ENCODE assay signal across 8 cellular contexts in genomic region chr6:133951227-133951626, GRCh38. TPM values are rescaled to one million over a fixed set of nuclear protein-coding genes. Genes with fewer than 3 reads are reported as not detected.
A peak's percentile ranks its signal among the peaks of the same experiment; 100 is the strongest.
DNase-seq lines count a peak whose midpoint lies in the region; ATAC-seq and TF ChIP-seq lines count a peak whose summit lies in the region.

No MANE protein-coding gene starts in this region.

- H3K9me1 ChIP-seq in IMR-90 (ENCODE audit: insufficient read depth, low read length), result peaks cover 9% of the 10 kb centered on the region; the same call in 1 of the 2 replicates

- peak overlapping the region; percentile 9; the same call in 1 of the 2 replicates for H2AK5ac ChIP-seq in IMR-90 (ENCODE audit: low read depth, low read length)

- H2BK120ac ChIP-seq in IMR-90 (ENCODE audit: low read depth, low read length), result peak overlapping the region; percentile 28; the same call in 1 of the 2 replicates

- H2AK9ac ChIP-seq in IMR-90 (replicated peaks; ENCODE audit: low read depth, low read length, poor library complexity), result no peak overlapping the region

- ATAC-seq in IMR-90 (ENCODE audit: low read depth) (no peak), GM18511 (IDR thresholded peaks at IDR 0.05; ENCODE audit: unreplicated experiment) (no peak), HG03159 (IDR thresholded peaks at IDR 0.05; ENCODE audit: unreplicated experiment) (no peak)

- H3K9me3 ChIP-seq in A673 (ENCODE audit: low read depth, low read length, poor library complexity, severe bottlenecking) (no peaks in the 10 kb centered on the region), IMR-90 (ENCODE audit: control insufficient read depth, insufficient read depth, low read length) (no peaks in the 10 kb centered on the region), muscle layer of duodenum (ENCODE audit: control insufficient read depth in 1 of 2, low read length in 2 of 2) (no peaks in the 10 kb centered on the region)

- peak overlapping the region; percentile 48 for H2AFZ ChIP-seq in IMR-90 (replicated peaks; ENCODE audit: low read length, poor library complexity)

- peak overlapping the region; percentile 65 for H3K14ac ChIP-seq in IMR-90 (replicated peaks; ENCODE audit: low read depth, low read length)

- POLR2A ChIA-PET in A673 (lab: Charles Lee; ENCODE audit: low non-redundant PET), result no interaction called here
- POLR2A ChIA-PET in IMR-90 (lab: Charles Lee; ENCODE audit: unreplicated experiment), result interaction anchor here (0.7 kb wide), 1 partner anchor 11 kb away, joined by 3 read pairs; no protein-coding TSS in a partner anchor

- dilution Hi-C loops in IMR-90 (cut with HindIII; ENCODE audit: low sequenced_read_pairs, unreplicated experiment), result no loop called here

- peaks cover 5% of the 10 kb centered on the region for H3K27me3 ChIP-seq in A673 (replicated peaks; ENCODE audit: insufficient read depth, low read depth, low read length, poor library complexity)
- no peaks in the 10 kb centered on the region for H3K27me3 ChIP-seq in IMR-90 (ENCODE audit: control insufficient read depth, insufficient read depth, low read length)
- H3K27me3 ChIP-seq in muscle layer of duodenum (ENCODE audit: low read depth, low read length), result no peaks in the 10 kb centered on the region

- DNase-seq in A673 (ENCODE audit: low spot score) (no peak), IMR-90 (no peak), cardiac fibroblast (ENCODE audit: low read depth in 2 of 2) (no peak), AG08396 (ENCODE audit: low spot score) (no peak), NCI-H82 (lab: John Stamatoyannopoulos, UW) (no peak)

- H2BK20ac ChIP-seq in IMR-90 (ENCODE audit: low read depth, low read length), result 0 out of 2 replicates have a peak overlapping the region, but pooled peaks have one; percentile 13

- TF ChIP-seq CTCF in A673 (conservative IDR thresholded peaks at IDR 0.05; ENCODE audit: low read depth, low read length) (no peak), IMR-90 (conservative IDR thresholded peaks at IDR 0.05; ENCODE audit: low read depth, low read length) (no peak), cardiac fibroblast (IDR thresholded peaks at IDR 0.05; ENCODE audit: low read depth, low read length) (no peak)

- peak overlapping the region; percentile 68 for H3K56ac ChIP-seq in IMR-90 (ENCODE audit: extremely low read depth, insufficient read depth, low read length)

- no peak overlapping the region for H3K27ac ChIP-seq in A673 (ENCODE audit: low read depth, low read length, poor library complexity, severe bottlenecking)
- no peak overlapping the region for H3K27ac ChIP-seq in IMR-90 (ENCODE audit: insufficient read depth, low read length)
- H3K27ac ChIP-seq in muscle layer of duodenum (ENCODE audit: low read length), result peak overlapping the region; percentile 97

- CTCF ChIA-PET in A673 (lab: Charles Lee), result no interaction called here
- CTCF ChIA-PET in IMR-90 (lab: Yijun Ruan, JAX), result interaction anchor here (1.0 to 1.1 kb wide), 2 partner anchors 10 to 30 kb away, joined by 3 to 4 read pairs; no protein-coding TSS in a partner anchor

- peaks cover 9 to 33% of the 10 kb centered on the region in 2 experiments for H3K79me1 ChIP-seq in IMR-90 (ENCODE audit: low read depth in 1 of 2, low read length in 2 of 2)

- H4K5ac ChIP-seq in IMR-90 (ENCODE audit: low read depth, low read length), result no peak overlapping the region; the same call in 1 of the 2 replicates

- peaks cover 14% of the 10 kb centered on the region; the same call in 1 of the 2 replicates for H4K20me1 ChIP-seq in IMR-90 (ENCODE audit: insufficient read depth, low read length)

- no peak for TF ChIP-seq POLR2A in IMR-90 (IDR thresholded peaks at IDR 0.05; ENCODE audit: low read depth, low read length)

- peak overlapping the region; percentile 80 to 92; a peak in 2 of 4 replicates for H4K8ac ChIP-seq in IMR-90 (ENCODE audit: low read depth in 2 of 2, low read length in 2 of 2)

- peak overlapping the region; percentile 38; the same call in 1 of the 2 replicates for H4K91ac ChIP-seq in IMR-90 (ENCODE audit: insufficient read depth, low read depth, low read length)

- no TSS peak for BruUV-seq in A673 (replicated peaks; lab: Mats Ljungman, UMichigan)
- BruUV-seq in IMR-90 (replicated peaks; lab: Mats Ljungman, UMichigan), result no TSS peak

- H3K4me1 ChIP-seq in A673 (ENCODE audit: insufficient read depth, low read length, poor library complexity, severe bottlenecking) (peaks cover 15% of the 10 kb centered on the region), IMR-90 (ENCODE audit: control insufficient read depth, insufficient read depth, low read length) (peaks cover 9% of the 10 kb centered on the region), muscle layer of duodenum (ENCODE audit: control insufficient read depth in 1 of 2, insufficient read depth in 2 of 2, low read length in 2 of 2) (peaks cover 5 to 17% of the 10 kb centered on the region in 2 donors)

- in situ Hi-C loops in IMR-90 (cut with MboI; ENCODE audit: low sequenced_read_pairs), result no loop called here

- peak overlapping the region; percentile 54 for H2BK5ac ChIP-seq in IMR-90 (ENCODE audit: low read depth, low read length, poor library complexity, severe bottlenecking)

- TF ChIP-seq RAD21 in IMR-90 (IDR thresholded peaks at IDR 0.05; ENCODE audit: low read length), result no peak

- H3K18ac ChIP-seq in IMR-90 (ENCODE audit: low read depth, low read length), result no peak overlapping the region; the same call in 1 of the 2 replicates

- peak overlapping the region; percentile 72; the same call in 1 of the 2 replicates for H3K9ac ChIP-seq in IMR-90 (ENCODE audit: low read depth, low read length)

- H3K36me3 ChIP-seq in A673 (ENCODE audit: insufficient read depth, low read length, poor library complexity, severe bottlenecking) (no peaks in the 10 kb centered on the region), IMR-90 (ENCODE audit: control insufficient read depth, insufficient read depth, low read length) (no peaks in the 10 kb centered on the region), muscle layer of duodenum (ENCODE audit: control insufficient read depth in 1 of 2, insufficient read depth in 2 of 2, low read length in 2 of 2) (peaks cover 0 to 3% of the 10 kb centered on the region in 2 donors)

- no peak overlapping the region; the same call in 2 of the 3 replicates for H2BK15ac ChIP-seq in IMR-90 (ENCODE audit: low read depth, low read length)

- peak overlapping the region; percentile 80; the same call in 1 of the 2 replicates for H3K4ac ChIP-seq in IMR-90 (ENCODE audit: low read depth, low read length)

- H3K4me3 ChIP-seq in A673 (ENCODE audit: low read depth, low read length, poor library complexity, severe bottlenecking), result peak overlapping the region; percentile 93
- H3K4me3 ChIP-seq in IMR-90 (ENCODE audit: insufficient read depth, low read depth, low read length), result peak overlapping the region; percentile 64; the same call in 1 of the 2 replicates
- H3K4me3 ChIP-seq in cardiac fibroblast (replicated peaks in 1 of 2; ENCODE audit: low read depth in 2 of 2, low read length in 2 of 2), result peak overlapping the region; percentile 83 to 91
- H3K4me3 ChIP-seq in muscle layer of duodenum (ENCODE audit: low read depth in 1 of 2, low read length in 2 of 2), result peak overlapping the region; percentile 86 to 97

- WGBS in IMR-90 (ENCODE audit: extremely low coverage in 2 of 2, insufficient read length in 1 of 2), 2 experiments, result 95% methylated on average over 4 of the region's 4 CpGs; no CpG with 5 or more reads in 1 of the 2 experiments

- intact Hi-C loops in A673 (cut with micrococcal nuclease; ENCODE audit: unreplicated experiment), result no loop called here
- intact Hi-C loops in IMR-90 (cut with micrococcal nuclease), result no loop called here

- H3K4me2 ChIP-seq in IMR-90 (ENCODE audit: low read depth, low read length), result peak overlapping the region; percentile 73

- H3K23ac ChIP-seq in IMR-90 (ENCODE audit: low read depth, low read length), result peak overlapping the region; percentile 68; the same call in 1 of the 2 replicates

TF ChIP-seq in IMR-90, 13 proteins besides CTCF, POLR2A, EP300 and RAD21:
- TF ChIP-seq MAZ (IDR thresholded peaks at IDR 0.05; ENCODE audit: borderline replicate concordance, low read depth, low read length), result no peak
- no peak for TF ChIP-seq RFX5 (IDR thresholded peaks at IDR 0.05; ENCODE audit: low read depth, low read length)
- no peak for TF ChIP-seq CEBPB (IDR thresholded peaks at IDR 0.05; ENCODE audit: low read depth, low read length)
- no peak for TF ChIP-seq ELK1 (IDR thresholded peaks at IDR 0.05; ENCODE audit: borderline replicate concordance, low read depth, low read length)
- TF ChIP-seq FOS (IDR thresholded peaks at IDR 0.05; ENCODE audit: low read depth, low read length), result no peak
- no peak for TF ChIP-seq MAFK (IDR thresholded peaks at IDR 0.05; ENCODE audit: low read depth, low read length)
- no peak for TF ChIP-seq MXI1 (IDR thresholded peaks at IDR 0.05; ENCODE audit: borderline replicate concordance, low read depth, low read length)
- no peak for TF ChIP-seq CHD1 (IDR thresholded peaks at IDR 0.05; ENCODE audit: low read depth, low read length)
- no peak for TF ChIP-seq RCOR1 (IDR thresholded peaks at IDR 0.05; ENCODE audit: insufficient replicate concordance, low read length)
- TF ChIP-seq NFE2L2 (IDR thresholded peaks at IDR 0.05; ENCODE audit: low read depth, low read length), result no peak
- TF ChIP-seq SMC3 (IDR thresholded peaks at IDR 0.05; ENCODE audit: low read depth, low read length), result no peak
- no peak for TF ChIP-seq USF2 (IDR thresholded peaks at IDR 0.05; ENCODE audit: low read depth, low read length)
- TF ChIP-seq BHLHE40 (IDR thresholded peaks at IDR 0.05; ENCODE audit: low read depth, low read length), result no peak
TF ChIP-seq in IMR-90: peak in this region for 0.

RNA-seq across cellular contexts. Expression of gene TBPL1, which starts 1.8 kb away (rescaled TPM):
- 35.3 and 46.3 TPM in 2 replicates for total RNA-seq in A673 (2021)
- total RNA-seq in IMR-90 (2012; rRNA removed), result 25.6 and 38.3 TPM in 2 replicates
- 32.5 and 34.0 TPM in 2 replicates for polyA plus RNA-seq in IMR-90 (2012; rRNA removed)
- polyA plus RNA-seq in IMR-90 (2012; cell fraction: cytosol; rRNA removed), result 6.6 and 14.8 TPM in 2 replicates
- polyA plus RNA-seq in IMR-90 (2012; cell fraction: nucleus; rRNA removed; ENCODE audit: low replicate concordance), result 7.1 and 25.3 TPM in 2 replicates
